Comparison of ENCODE assay signal across 8 cellular contexts in the genomic region with DNA sequence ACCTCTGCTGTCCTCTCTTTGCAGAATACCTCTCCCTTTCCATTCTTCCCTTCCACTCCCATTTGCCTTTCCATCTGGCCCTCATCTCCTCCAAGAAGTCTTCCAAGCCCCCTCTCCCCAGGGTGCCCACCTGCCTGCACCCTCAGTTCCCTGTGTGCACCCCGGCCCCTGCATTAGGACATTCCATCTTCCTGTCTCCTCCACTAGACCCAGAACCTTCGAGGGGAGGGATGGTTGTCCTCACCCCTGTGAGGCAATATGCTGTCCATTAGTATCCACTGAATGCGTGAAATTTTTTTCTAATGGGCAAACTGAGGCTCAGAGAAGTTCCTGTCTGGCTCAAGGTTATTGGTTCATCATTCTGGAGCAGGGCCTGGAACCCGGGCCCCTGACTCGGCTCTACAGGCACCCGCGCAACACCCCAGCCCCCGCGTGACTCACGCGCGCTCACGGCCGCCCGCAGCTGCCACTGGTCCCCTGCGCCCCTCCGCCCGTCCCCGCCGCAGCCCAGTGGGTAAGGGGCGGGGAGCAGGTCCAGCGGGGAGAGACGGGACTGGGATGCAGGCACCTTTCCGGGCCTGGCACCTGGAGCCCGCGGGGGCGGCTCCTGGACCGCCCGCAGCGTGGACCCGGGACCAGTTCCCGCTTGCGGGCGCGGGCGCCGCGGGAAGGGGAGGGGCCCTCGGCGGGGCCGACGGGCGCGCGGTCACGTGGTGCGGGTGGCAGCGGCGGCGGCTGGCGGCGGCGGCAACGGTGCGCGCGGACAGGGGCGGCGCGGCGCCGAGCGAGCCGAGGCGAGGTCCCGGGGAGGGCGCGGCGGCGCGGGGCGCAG. TPM values are rescaled to one million over a fixed set of nuclear protein-coding genes. Genes with fewer than 3 reads are reported as not detected.
A peak's percentile ranks its signal among the peaks of the same experiment; 100 is the strongest.
DNase-seq lines count a peak whose midpoint lies in the region; ATAC-seq and TF ChIP-seq lines count a peak whose summit lies in the region.

No MANE protein-coding gene starts in this region.

- H3K4me1 Mint-ChIP-seq in stimulated activated naive B cell treated with anti-CD40 and anti-IgM and Interleukin-4, amounts not matched to agents 10 μg/mL and 1 μg/mL and 100 μg/mL, for 72 hours: peaks cover 19 to 28% of the 10 kb centered on the region in 2 donors

- ATAC-seq in left lung: peak; percentile 74
- ATAC-seq in stimulated activated naive B cell treated with anti-CD40 and anti-IgM and Interleukin-4, amounts not matched to agents 10 μg/mL and 1 μg/mL and 100 μg/mL, for 72 hours (replicated peaks): peak; percentile 57 to 58
- no peak for ATAC-seq in GM18867 (IDR thresholded peaks at IDR 0.05; ENCODE audit: unreplicated experiment)

- H3K9me3 ChIP-seq in HAP-1: no peaks in the 10 kb centered on the region
- H3K9me3 ChIP-seq in WERI-Rb-1 (ENCODE audit: severe bottlenecking): no peaks in the 10 kb centered on the region
- no peaks in the 10 kb centered on the region for H3K9me3 ChIP-seq in left lung

- H3K27ac Mint-ChIP-seq in stimulated activated naive B cell treated with anti-CD40 and anti-IgM and Interleukin-4, amounts not matched to agents 10 μg/mL and 1 μg/mL and 100 μg/mL, for 72 hours: no peak overlapping the region

- H3K4me1 ChIP-seq in HAP-1: peaks cover 4% of the 10 kb centered on the region
- peaks cover 4 to 10% of the 10 kb centered on the region in 2 donors for H3K4me1 ChIP-seq in left lung

- H3K4me3 ChIP-seq in HAP-1 (peak overlapping the region; percentile 34), WERI-Rb-1 (ENCODE audit: low read depth, low read length) (peak overlapping the region; percentile 66), cardiac fibroblast (replicated peaks in 1 of 2; ENCODE audit: low read depth in 2 of 2, low read length in 2 of 2) (peak overlapping the region; percentile 21 to 28), left lung (peak overlapping the region; percentile 28 to 45)

- H3K9me3 Mint-ChIP-seq in stimulated activated naive B cell treated with anti-CD40 and anti-IgM and Interleukin-4, amounts not matched to agents 10 μg/mL and 1 μg/mL and 100 μg/mL, for 72 hours: no peaks in the 10 kb centered on the region

- H3K36me3 Mint-ChIP-seq in stimulated activated naive B cell treated with anti-CD40 and anti-IgM and Interleukin-4, amounts not matched to agents 10 μg/mL and 1 μg/mL and 100 μg/mL, for 72 hours: peaks cover 0 to 1% of the 10 kb centered on the region in 2 donors

- in situ Hi-C loops in HAP-1 (cut with MboI; ENCODE audit: low sequenced_read_pairs): no loop called here

- H3K27me3 ChIP-seq in HAP-1 (ENCODE audit: low read depth) (peaks cover 35% of the 10 kb centered on the region), WERI-Rb-1 (ENCODE audit: insufficient read depth, low read depth, severe bottlenecking) (no peaks in the 10 kb centered on the region), left lung (peaks cover 8 to 71% of the 10 kb centered on the region in 2 donors)

- intact Hi-C loops in left lung (cut with DNase I): no loop called here

- H3K36me3 ChIP-seq in HAP-1 (replicated peaks) (no peaks in the 10 kb centered on the region), WERI-Rb-1 (peaks cover 5% of the 10 kb centered on the region), left lung (no peaks in the 10 kb centered on the region)

- DNase-seq in AG08396 (ENCODE audit: low spot score) (peak; percentile 53), HAP-1 (ENCODE audit: low spot score in 2 of 2) (peak in 1 of 2 experiments; percentile 69), WERI-Rb-1 (peak; percentile 57), cardiac fibroblast (ENCODE audit: low read depth in 2 of 2) (no peak), left lung (peak in 1 of 2 donors; percentile 91), SW 1271 (lab: John Stamatoyannopoulos, UW) (no peak)
- DNase-seq in stimulated activated naive B cell treated with anti-CD40 and anti-IgM and Interleukin-4, amounts not matched to agents 10 μg/mL and 1 μg/mL and 100 μg/mL, for 72 hours: no peak

- TF ChIP-seq CTCF in WERI-Rb-1 (IDR thresholded peaks at IDR 0.05; ENCODE audit: low read depth, low read length) (no peak), cardiac fibroblast (IDR thresholded peaks at IDR 0.05; ENCODE audit: low read depth, low read length) (no peak), left lung (IDR thresholded peaks at IDR 0.05) (no peak)

- H3K4me3 Mint-ChIP-seq in stimulated activated naive B cell treated with anti-CD40 and anti-IgM and Interleukin-4, amounts not matched to agents 10 μg/mL and 1 μg/mL and 100 μg/mL, for 72 hours: peak overlapping the region; percentile 20 to 55

- peaks cover 45 to 66% of the 10 kb centered on the region in 2 donors for H3K27me3 Mint-ChIP-seq in stimulated activated naive B cell treated with anti-CD40 and anti-IgM and Interleukin-4, amounts not matched to agents 10 μg/mL and 1 μg/mL and 100 μg/mL, for 72 hours

- H3K27ac ChIP-seq in WERI-Rb-1: peak overlapping the region; percentile 63
- H3K27ac ChIP-seq in left lung: no peak overlapping the region

RNA-seq across cellular contexts. Expression of a gene that starts 7.0 kb away (rescaled TPM):
- 1 to 10 TPM in 1 of 2 donors, under 1 TPM in 1; 0.99 to 2.0 TPM for total RNA-seq in left lung

RNA-seq across cellular contexts. Expression of a gene that starts 22.3 kb away (rescaled TPM):
- total RNA-seq in left lung: 1 to 10 TPM; 1.6 to 1.8 TPM

RNA-seq across cellular contexts. Expression of a gene that starts 29.3 kb away (rescaled TPM):
- 10 to 100 TPM in 1 of 2 donors, 1 to 10 TPM in 1; 9.6 to 12.0 TPM for total RNA-seq in left lung

RNA-seq across cellular contexts. Expression of a gene that starts 49.7 kb away (rescaled TPM):
- total RNA-seq in left lung: under 1 TPM; 0.15 to 0.42 TPM

Comparison
In these comparisons a context has a peak if more than half of its experiments do, and no peak if none do; other contexts are left out.
1. DNase-seq: peak in AG08396 (single experiment) and WERI-Rb-1 (single experiment); none in cardiac fibroblast (0 of 2), stimulated activated naive B cell treated with anti-CD40 and anti-IgM and Interleukin-4, amounts not matched to agents 10 μg/mL and 1 μg/mL and 100 μg/mL, for 72 hours (single experiment) and SW 1271 (0 of 2).
2. Peak in every context shown above with its lines, with median percentiles within 50 percentile points of each other: H3K4me3 ChIP-seq.